12 cellular contexts compared by ENCODE assay signal in genomic region chr14:76951149-76951548, GRCh38.
A peak's percentile ranks its signal among the peaks of the same experiment; 100 is the strongest.
DNase-seq lines count a peak whose midpoint lies in the region; ATAC-seq and TF ChIP-seq lines count a peak whose summit lies in the region.
"Had no signal": no experiment of that assay in that cellular context is flagged by ENCODE, and none has a peak within 500 bp of the region (broad histone marks: within the 10 kb centered on the region; RNA-seq: fewer than 3 reads in every experiment).

No MANE protein-coding gene starts in this region.

- CTCF ChIA-PET in activated naive CD4-positive, alpha-beta T cell treated with anti-CD3 and anti-CD28 coated beads, Interleukin-2, amount 10 ng/mL, durations not matched to agents 7 days and 5 days (lab: Charles Lee) = no interaction called here

- no peaks in the 10 kb centered on the region for H3K9me3 Mint-ChIP-seq in activated naive CD4-positive, alpha-beta T cell treated with anti-CD3 and anti-CD28 coated beads, Interleukin-2, amount 10 ng/mL, durations not matched to agents 7 days and 5 days
- peaks cover 0 to 3% of the 10 kb centered on the region in 2 donors for H3K9me3 Mint-ChIP-seq in activated naive CD4-positive, alpha-beta T cell treated with anti-CD3 and anti-CD28 coated beads, Interleukin-2, amount 50 U/mL, for 72 hours

- H3K36me3 Mint-ChIP-seq in activated naive CD4-positive, alpha-beta T cell treated with anti-CD3 and anti-CD28 coated beads, Interleukin-2, amount 10 ng/mL, durations not matched to agents 7 days and 5 days = no peaks in the 10 kb centered on the region
- no peaks in the 10 kb centered on the region for H3K36me3 Mint-ChIP-seq in activated naive CD4-positive, alpha-beta T cell treated with anti-CD3 and anti-CD28 coated beads, Interleukin-2, amount 50 U/mL, for 72 hours

- H3K4me1 Mint-ChIP-seq in activated naive CD4-positive, alpha-beta T cell treated with anti-CD3 and anti-CD28 coated beads, Interleukin-2, amount 10 ng/mL, durations not matched to agents 7 days and 5 days = peaks cover 82% of the 10 kb centered on the region

- H3K27ac ChIP-seq in caudate nucleus (ENCODE audit: low read depth, low read length) (peak overlapping the region; percentile 4), tibial artery (peak overlapping the region; percentile 57 to 94)
- H3K27ac ChIP-seq: PC-9 had no signal

- ATAC-seq in activated naive CD4-positive, alpha-beta T cell treated with anti-CD3 and anti-CD28 coated beads, Interleukin-2, amount 50 U/mL, for 72 hours = no peak
- ATAC-seq in HG03108 (IDR thresholded peaks at IDR 0.05; ENCODE audit: unreplicated experiment) = no peak

- no peaks in the 10 kb centered on the region for H3K27me3 ChIP-seq in tibial artery

- peaks cover 12 to 89% (median 76%) of the 10 kb centered on the region in 4 donors for H3K4me1 ChIP-seq in tibial artery

- no peaks in the 10 kb centered on the region for H3K27me3 Mint-ChIP-seq in activated naive CD4-positive, alpha-beta T cell treated with anti-CD3 and anti-CD28 coated beads, Interleukin-2, amount 10 ng/mL, durations not matched to agents 7 days and 5 days

- no peaks in the 10 kb centered on the region for H3K9me3 ChIP-seq in tibial artery

- no peak for TF ChIP-seq CTCF in tibial artery (IDR thresholded peaks at IDR 0.05)

- H3K27ac Mint-ChIP-seq in activated naive CD4-positive, alpha-beta T cell treated with anti-CD3 and anti-CD28 coated beads, Interleukin-2, amount 10 ng/mL, durations not matched to agents 7 days and 5 days = peak overlapping the region; percentile 5
- no peak overlapping the region for H3K27ac Mint-ChIP-seq in activated naive CD4-positive, alpha-beta T cell treated with anti-CD3 and anti-CD28 coated beads, Interleukin-2, amount 50 U/mL, for 72 hours

- intact Hi-C loops in tibial artery (cut with DNase I; ENCODE audit: low total_unique reads) = no loop called here

- DNase-seq in activated naive CD4-positive, alpha-beta T cell treated with anti-CD3 and anti-CD28 coated beads, Interleukin-2, amount 10 ng/mL, durations not matched to agents 7 days and 5 days = no peak
- no peak for DNase-seq in activated naive CD4-positive, alpha-beta T cell treated with anti-CD3 and anti-CD28 coated beads, Interleukin-2, amount 50 U/mL, for 72 hours (ENCODE audit: low spot score in 2 of 2)
- DNase-seq in caudate nucleus (lab: John Stamatoyannopoulos, UW) (peak in 1 of 61 donors; percentile 31), myocyte (ENCODE audit: low read depth) (peak; percentile 88), tibial artery (no peak), SIG-M5 treated with dmso at 0.1 percent for 504 hours (lab: John Stamatoyannopoulos, UW; ENCODE audit: unreplicated experiment) (no peak), inferior parietal cortex (ENCODE audit: extremely low spot score) (no peak)
- DNase-seq: DMS153, hippocampal formation, NCI-H446 treated with DMSO at 0.1 percent for 48 hours had no signal

- H3K4me3 Mint-ChIP-seq in activated naive CD4-positive, alpha-beta T cell treated with anti-CD3 and anti-CD28 coated beads, Interleukin-2, amount 10 ng/mL, durations not matched to agents 7 days and 5 days = no peak overlapping the region

- no peak overlapping the region for H3K4me3 ChIP-seq in tibial artery
- H3K4me3 ChIP-seq: PC-9 had no signal

- H3K36me3 ChIP-seq in tibial artery = no peaks in the 10 kb centered on the region
